In the genomic region with DNA sequence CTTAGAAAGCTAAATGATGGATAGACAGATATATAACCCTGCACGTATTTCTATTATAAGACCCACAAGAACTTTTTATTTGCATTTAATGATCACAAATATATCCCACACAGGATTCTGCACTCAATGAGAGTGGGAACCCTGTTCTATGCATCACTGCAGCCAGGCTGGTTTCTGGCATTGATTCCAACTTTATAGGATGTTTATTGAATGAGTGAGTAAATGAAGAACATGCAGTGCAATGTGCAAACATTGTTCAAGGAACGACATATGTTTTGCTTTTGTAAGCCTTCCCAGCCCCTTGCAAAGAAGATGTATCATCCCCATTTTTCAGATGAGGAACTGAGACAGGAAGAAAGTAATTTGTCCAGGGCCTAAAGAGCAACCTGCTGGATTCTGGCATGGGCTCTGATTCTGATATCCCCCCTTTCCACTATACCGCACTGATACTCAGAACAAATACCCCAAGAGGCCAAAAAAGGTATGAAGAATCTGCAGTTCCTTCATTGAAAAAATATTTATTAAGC, we compare ENCODE assay signal across 17 cellular contexts.
"Had no signal": no experiment of that assay in that cellular context is flagged by ENCODE, and none has a peak within 500 bp of the region (broad histone marks: within the 10 kb centered on the region; RNA-seq: fewer than 3 reads in every experiment).

No MANE protein-coding gene starts in this region.

- DNase-seq: activated CD4-positive, alpha-beta memory T cell treated with anti-CD3 and anti-CD28 coated beads for 36 hours; activated CD4-positive, alpha-beta T cell treated with anti-CD3 and anti-CD28 coated beads for 4 hours; activated naive CD4-positive, alpha-beta T cell treated with Interleukin-2 at 50 U/mL for 16 hours; activated T-cell treated with anti-CD3 and anti-CD28 coated beads, Interleukin-2, amount 50 U/mL, for 48 hours; effector CD4-positive, alpha-beta T cell; heart left ventricle; midbrain; pancreas; right cardiac atrium; stimulated activated CD4-positive, alpha-beta T cell treated with anti-CD3 and anti-CD28 coated beads, Interleukin-4, amount 100 ng/mL, for 24 hours; stimulated activated naive CD4-positive, alpha-beta T cell treated with Interleukin-2 at 50 U/mL for 16 hours; T-helper 9 cell had no signal

- H3K4me1 ChIP-seq: pancreas, vagina had no signal

- H3K36me3 ChIP-seq: heart left ventricle, neutrophil, pancreas, thoracic aorta, vagina had no signal

- H3K27me3 ChIP-seq: heart left ventricle, neutrophil, pancreas, vagina had no signal

- ATAC-seq: heart left ventricle; natural killer cell treated with Interleukin-12 subunit alpha and Interleukin-12 subunit beta and Interleukin-15 and Interleukin-18, amount 100 ng/mL, for 72 hours; pancreas; right cardiac atrium; WTC11 had no signal

- H3K4me3 ChIP-seq: heart left ventricle, pancreas, thoracic aorta, vagina had no signal

- H3K9me3 ChIP-seq: neutrophil, pancreas, thoracic aorta, vagina had no signal
